In the genomic region with DNA sequence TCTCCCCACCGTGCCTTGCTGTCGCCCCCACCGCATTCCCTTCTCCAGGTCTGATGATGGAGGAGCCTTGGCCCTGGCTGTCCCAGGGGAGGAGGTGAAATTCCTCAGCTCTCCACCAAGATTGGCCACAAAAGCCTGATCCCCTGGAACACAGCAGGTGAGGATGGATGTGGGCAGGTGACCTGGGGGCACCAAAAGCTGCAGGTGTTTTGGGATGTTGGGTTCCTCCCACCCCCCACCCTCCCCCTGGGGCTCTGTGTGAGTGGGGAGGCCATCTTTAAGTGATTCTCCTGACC, we compare ENCODE assay signal across 12 cellular contexts. TPM values are rescaled to one million over a fixed set of nuclear protein-coding genes. Genes with fewer than 3 reads are reported as not detected.
A peak's percentile ranks its signal among the peaks of the same experiment; 100 is the strongest.
DNase-seq lines count a peak whose midpoint lies in the region; ATAC-seq and TF ChIP-seq lines count a peak whose summit lies in the region.
"Had no signal": no experiment of that assay in that cellular context is flagged by ENCODE, and none has a peak within 500 bp of the region (broad histone marks: within the 10 kb centered on the region; RNA-seq: fewer than 3 reads in every experiment).

No MANE protein-coding gene starts in this region.

- TF ChIP-seq POLR2A in IMR-90 (IDR thresholded peaks at IDR 0.05; ENCODE audit: low read depth, low read length) (no peak), gastroesophageal sphincter (IDR thresholded peaks at IDR 0.05) (no peak)

- no peak overlapping the region for H2BK20ac ChIP-seq in IMR-90 (ENCODE audit: low read depth, low read length)

- H3K9me1 ChIP-seq in IMR-90 (ENCODE audit: insufficient read depth, low read length), result peaks cover 15% of the 10 kb centered on the region; the same call in 1 of the 2 replicates

- H3K4me2 ChIP-seq in IMR-90 (ENCODE audit: low read depth, low read length), result no peak overlapping the region

- H3K36me3 ChIP-seq in IMR-90 (ENCODE audit: control insufficient read depth, insufficient read depth, low read length) (peaks cover 6% of the 10 kb centered on the region), gastroesophageal sphincter (peaks cover 0 to 22% of the 10 kb centered on the region in 2 donors)

- peaks cover 47% of the 10 kb centered on the region for H3K36me3 Mint-ChIP-seq in stimulated activated effector memory CD8-positive, alpha-beta T cell treated with anti-CD3 and anti-CD28 coated beads, Interleukin-12 subunit alpha, Interleukin-12 subunit beta, amount 100 ng/mL, for 72 hours

- H4K20me1 ChIP-seq in IMR-90 (ENCODE audit: insufficient read depth, low read length), result no peaks in the 10 kb centered on the region

- H3K79me1 ChIP-seq in IMR-90 (ENCODE audit: low read depth in 1 of 2, low read length in 2 of 2), result peaks cover 0 to 18% of the 10 kb centered on the region in 2 experiments; a peak in 2 of 4 replicates

- H3K18ac ChIP-seq in IMR-90 (ENCODE audit: low read depth, low read length), result no peak overlapping the region

- H2BK5ac ChIP-seq in IMR-90 (ENCODE audit: low read depth, low read length, poor library complexity, severe bottlenecking), result no peak overlapping the region

- intact Hi-C loops in IMR-90 (cut with micrococcal nuclease), result loop anchor here (5.0 kb wide), 1 partner anchor 45 kb away; no protein-coding TSS in a partner anchor

- no peak overlapping the region for H3K27ac Mint-ChIP-seq in stimulated activated effector memory CD8-positive, alpha-beta T cell treated with anti-CD3 and anti-CD28 coated beads, Interleukin-12 subunit alpha, Interleukin-12 subunit beta, amount 100 ng/mL, for 72 hours

- peak overlapping the region; percentile 80 for H3K4me3 Mint-ChIP-seq in stimulated activated effector memory CD8-positive, alpha-beta T cell treated with anti-CD3 and anti-CD28 coated beads, Interleukin-12 subunit alpha, Interleukin-12 subunit beta, amount 100 ng/mL, for 72 hours

- H3K14ac ChIP-seq in IMR-90 (replicated peaks; ENCODE audit: low read depth, low read length), result peak overlapping the region; percentile 64

- H3K56ac ChIP-seq in IMR-90 (ENCODE audit: extremely low read depth, insufficient read depth, low read length), result no peak overlapping the region

- TF ChIP-seq EP300 in gastroesophageal sphincter (IDR thresholded peaks at IDR 0.05), result no peak

- no peak overlapping the region for H3K9ac ChIP-seq in IMR-90 (ENCODE audit: low read depth, low read length)

- no TSS peak for BruUV-seq in IMR-90 (replicated peaks; lab: Mats Ljungman, UMichigan)

- ATAC-seq in IMR-90 (ENCODE audit: low read depth) (no peak), gastroesophageal sphincter (no peak), HG03097 (IDR thresholded peaks at IDR 0.05; ENCODE audit: low FRiP score, unreplicated experiment) (no peak), GM18909 (IDR thresholded peaks at IDR 0.05; ENCODE audit: poor library complexity, unreplicated experiment) (no peak), GM21447 (IDR thresholded peaks at IDR 0.05; ENCODE audit: unreplicated experiment) (no peak)
- no peak for ATAC-seq in stimulated activated effector memory CD8-positive, alpha-beta T cell treated with anti-CD3 and anti-CD28 coated beads, Interleukin-12 subunit alpha, Interleukin-12 subunit beta, amount 100 ng/mL, for 72 hours

- H3K27ac ChIP-seq in IMR-90 (ENCODE audit: insufficient read depth, low read length) (no peak overlapping the region), gastroesophageal sphincter (peak overlapping the region in 3 of 4 donors; percentile 13 to 43 (median 24))
- H3K27ac ChIP-seq: gastrocnemius medialis had no signal

- TF ChIP-seq RAD21 in IMR-90 (IDR thresholded peaks at IDR 0.05; ENCODE audit: low read length), result no peak

- H3K4ac ChIP-seq in IMR-90 (ENCODE audit: low read depth, low read length), result peak overlapping the region; percentile 30; the same call in 1 of the 2 replicates

- no peak for TF ChIP-seq CTCF in IMR-90 (conservative IDR thresholded peaks at IDR 0.05; ENCODE audit: low read depth, low read length)
- no peak for TF ChIP-seq CTCF in gastroesophageal sphincter (IDR thresholded peaks at IDR 0.05)

- H3K4me1 ChIP-seq in IMR-90 (ENCODE audit: control insufficient read depth, insufficient read depth, low read length) (peaks cover 8% of the 10 kb centered on the region), gastroesophageal sphincter (peaks cover 0 to 21% (median 10%) of the 10 kb centered on the region in 3 donors)

- H2AK5ac ChIP-seq in IMR-90 (ENCODE audit: low read depth, low read length), result peak overlapping the region; percentile 75

- H3K4me3 ChIP-seq in IMR-90 (ENCODE audit: insufficient read depth, low read depth, low read length) (no peak overlapping the region), gastroesophageal sphincter (no peak overlapping the region)

- 0 out of 2 replicates have a peak overlapping the region, but pooled peaks have one; percentile 21 for H4K91ac ChIP-seq in IMR-90 (ENCODE audit: insufficient read depth, low read depth, low read length)

- CTCF ChIA-PET in IMR-90 (lab: Yijun Ruan, JAX), result no interaction called here

- POLR2A ChIA-PET in IMR-90 (lab: Charles Lee; ENCODE audit: unreplicated experiment), result interaction anchor here (0.6 kb wide), 1 partner anchor 112 kb away, joined by 5 read pairs; no protein-coding TSS in a partner anchor

- no peak overlapping the region for H3K23ac ChIP-seq in IMR-90 (ENCODE audit: low read depth, low read length)

- 0 out of 2 replicates have a peak overlapping the region, but pooled peaks have one; percentile 7 for H2BK120ac ChIP-seq in IMR-90 (ENCODE audit: low read depth, low read length)

- peaks cover 19% of the 10 kb centered on the region for H3K4me1 Mint-ChIP-seq in stimulated activated effector memory CD8-positive, alpha-beta T cell treated with anti-CD3 and anti-CD28 coated beads, Interleukin-12 subunit alpha, Interleukin-12 subunit beta, amount 100 ng/mL, for 72 hours

- peak overlapping the region; percentile 13 to 55; a peak in 1 of 4 replicates for H4K8ac ChIP-seq in IMR-90 (ENCODE audit: low read depth in 2 of 2, low read length in 2 of 2)

- no peaks in the 10 kb centered on the region for H3K27me3 ChIP-seq in IMR-90 (ENCODE audit: control insufficient read depth, insufficient read depth, low read length)
- H3K27me3 ChIP-seq in gastroesophageal sphincter, result no peaks in the 10 kb centered on the region
- H3K27me3 ChIP-seq: gastrocnemius medialis had no signal

- no CpG with 5 or more reads among the region's 3 CpGs for WGBS in IMR-90 (ENCODE audit: extremely low coverage in 2 of 2, insufficient read length in 1 of 2), 2 experiments
- WGBS in gastroesophageal sphincter (ENCODE audit: low coverage in 1 of 2), 2 donors, result no CpG with 5 or more reads among the region's 3 CpGs

- no peak for DNase-seq in IMR-90
- no peak for DNase-seq in stimulated activated effector memory CD8-positive, alpha-beta T cell treated with anti-CD3 and anti-CD28 coated beads, Interleukin-12 subunit alpha, Interleukin-12 subunit beta, amount 100 ng/mL, for 72 hours (ENCODE audit: low spot score in 2 of 2)
- DNase-seq: Caco-2; gastrocnemius medialis; NCI-H526 treated with DMSO at 0.1 percent for 48 hours; stimulated activated CD4-positive, alpha-beta T cell treated with anti-CD3 and anti-CD28 coated beads, Interleukin-2, amount 100 ng/mL, for 24 hours; stimulated activated naive CD4-positive, alpha-beta T cell treated with Interleukin-2 at 50 U/mL for 16 hours had no signal

- no peak overlapping the region for H4K5ac ChIP-seq in IMR-90 (ENCODE audit: low read depth, low read length)

- H2BK15ac ChIP-seq in IMR-90 (ENCODE audit: low read depth, low read length), result no peak overlapping the region

- H2AK9ac ChIP-seq in IMR-90 (replicated peaks; ENCODE audit: low read depth, low read length, poor library complexity), result peak overlapping the region; percentile 90

- in situ Hi-C loops in IMR-90 (cut with MboI; ENCODE audit: low sequenced_read_pairs), result no loop called here

- dilution Hi-C loops in IMR-90 (cut with HindIII; ENCODE audit: low sequenced_read_pairs, unreplicated experiment), result no loop called here

- H3K9me3 ChIP-seq in IMR-90 (ENCODE audit: control insufficient read depth, insufficient read depth, low read length), result no peaks in the 10 kb centered on the region
- H3K9me3 ChIP-seq in gastroesophageal sphincter, result no peaks in the 10 kb centered on the region
- H3K9me3 ChIP-seq: Caco-2, gastrocnemius medialis had no signal

- peak overlapping the region; percentile 94 for H2AFZ ChIP-seq in IMR-90 (replicated peaks; ENCODE audit: low read length, poor library complexity)

- no peaks in the 10 kb centered on the region for H3K9me3 Mint-ChIP-seq in stimulated activated effector memory CD8-positive, alpha-beta T cell treated with anti-CD3 and anti-CD28 coated beads, Interleukin-12 subunit alpha, Interleukin-12 subunit beta, amount 100 ng/mL, for 72 hours
- H3K9me3 Mint-ChIP-seq: IgD-negative memory B cell had no signal

TF ChIP-seq in IMR-90, 13 proteins besides CTCF, POLR2A, EP300 and RAD21 (continues in another document):
- TF ChIP-seq NFE2L2 (IDR thresholded peaks at IDR 0.05; ENCODE audit: low read depth, low read length), result no peak

RNA-seq across cellular contexts. Expression of a gene that starts 0.6 kb away (rescaled TPM):
- total RNA-seq in IMR-90 (2012; rRNA removed) (46.4 and 47.5 TPM in 2 replicates), gastroesophageal sphincter (100 to 1,000 TPM; 128 to 234 (median 137) TPM)
- polyA plus RNA-seq in IMR-90 (2012; rRNA removed), result 65.5 and 69.8 TPM in 2 replicates
- 66.8 and 79.6 TPM in 2 replicates for polyA plus RNA-seq in IMR-90 (2012; cell fraction: cytosol; rRNA removed)
- polyA plus RNA-seq in IMR-90 (2012; cell fraction: nucleus; rRNA removed; ENCODE audit: low replicate concordance), result 42.7 and 68.1 TPM in 2 replicates

RNA-seq across cellular contexts. Expression of a gene that starts 11.3 kb away (rescaled TPM):
- total RNA-seq in IMR-90 (2012; rRNA removed) (16.0 and 29.7 TPM in 2 replicates), gastroesophageal sphincter (10 to 100 TPM; 16.3 to 29.1 (median 20.2) TPM)
- 25.6 and 25.7 TPM in 2 replicates for polyA plus RNA-seq in IMR-90 (2012; rRNA removed)
- 23.2 and 28.5 TPM in 2 replicates for polyA plus RNA-seq in IMR-90 (2012; cell fraction: cytosol; rRNA removed)
- 44.8 and 73.3 TPM in 2 replicates for polyA plus RNA-seq in IMR-90 (2012; cell fraction: nucleus; rRNA removed; ENCODE audit: low replicate concordance)

RNA-seq across cellular contexts. Expression of a gene that starts 22.1 kb away (rescaled TPM):
- 9,081 and 15,383 TPM in 2 replicates for total RNA-seq in IMR-90 (2012; rRNA removed)
- 11,896 and 18,749 TPM in 2 replicates for polyA plus RNA-seq in IMR-90 (2012; rRNA removed)
- polyA plus RNA-seq in IMR-90 (2012; cell fraction: cytosol; rRNA removed), result 53,551 and 65,152 TPM in 2 replicates
- polyA plus RNA-seq in IMR-90 (2012; cell fraction: nucleus; rRNA removed; ENCODE audit: low replicate concordance), result 5,542 and 13,774 TPM in 2 replicates
- 1,000 to 10,000 TPM in 3 of 4 donors, 100 to 1,000 TPM in 1; 747 to 1,092 (median 1,059) TPM for total RNA-seq in gastroesophageal sphincter

RNA-seq across cellular contexts. Expression of a gene that starts 39.0 kb away (rescaled TPM):
- total RNA-seq in IMR-90 (2012; rRNA removed), result 5.4 and 5.6 TPM in 2 replicates
- polyA plus RNA-seq in IMR-90 (2012; rRNA removed), result 24.1 and 26.5 TPM in 2 replicates
- 17.9 and 18.9 TPM in 2 replicates for polyA plus RNA-seq in IMR-90 (2012; cell fraction: cytosol; rRNA removed)
- polyA plus RNA-seq in IMR-90 (2012; cell fraction: nucleus; rRNA removed; ENCODE audit: low replicate concordance), result 4.8 and 10.9 TPM in 2 replicates
- total RNA-seq in gastroesophageal sphincter, result 10 to 100 TPM in 3 of 4 donors, 1 to 10 TPM in 1; 9.2 to 19.3 (median 17.2) TPM

RNA-seq across cellular contexts. Expression of a gene that starts 58.0 kb away (rescaled TPM):
- total RNA-seq in IMR-90 (2012; rRNA removed), result 8.8 and 10.8 TPM in 2 replicates
- 30.0 and 33.3 TPM in 2 replicates for polyA plus RNA-seq in IMR-90 (2012; rRNA removed)
- polyA plus RNA-seq in IMR-90 (2012; cell fraction: cytosol; rRNA removed), result 11.6 and 27.3 TPM in 2 replicates
- polyA plus RNA-seq in IMR-90 (2012; cell fraction: nucleus; rRNA removed; ENCODE audit: low replicate concordance), result 67.7 and 113 TPM in 2 replicates
- 1 to 10 TPM; 2.9 to 4.9 (median 3.2) TPM for total RNA-seq in gastroesophageal sphincter
